11 cellular contexts compared by ENCODE assay signal in genomic region chr11:102603091-102603490, GRCh38. TPM values are rescaled to one million over a fixed set of nuclear protein-coding genes. Genes with fewer than 3 reads are reported as not detected.
DNase-seq lines count a peak whose midpoint lies in the region; ATAC-seq and TF ChIP-seq lines count a peak whose summit lies in the region.
"Had no signal": no experiment of that assay in that cellular context is flagged by ENCODE, and none has a peak within 500 bp of the region (broad histone marks: within the 10 kb centered on the region; RNA-seq: fewer than 3 reads in every experiment).

No MANE protein-coding gene starts in this region.

- H3K27ac ChIP-seq in AG04450 (ENCODE audit: low read depth, low read length): peak overlapping the region; percentile 55

- peak overlapping the region; percentile 11 to 39 (median 26) for H3K27ac Mint-ChIP-seq in nephron

- H3K9me3 ChIP-seq in AG04450 (ENCODE audit: control insufficient read depth, insufficient read depth, low read length): no peaks in the 10 kb centered on the region

- H3K9me3 Mint-ChIP-seq in nephron: no peaks in the 10 kb centered on the region
- H3K9me3 Mint-ChIP-seq: activated T-cell treated with anti-CD3 and anti-CD28 coated beads, Interleukin-2, amount 50 U/mL, for 4 hours had no signal

- CTCF ChIA-PET in AG04450 (lab: Charles Lee): interaction anchor here (1.0 to 1.8 kb wide), 2 partner anchors 10 to 311 kb away, joined by 3 to 8 read pairs; no protein-coding TSS in a partner anchor

- DNase-seq in AG04450 (ENCODE audit: low read depth, low spot score): peak; percentile 16
- DNase-seq in NCI-H526 treated with DMSO at 0.1 percent for 48 hours (lab: John Stamatoyannopoulos, UW): peak; percentile 43
- peak; percentile 75 for DNase-seq in fibroblast of pulmonary artery (ENCODE audit: low read depth)
- DNase-seq in NCI-H2081 treated with DMSO at 0.1 percent for 48 hours (lab: John Stamatoyannopoulos, UW): no peak
- no peak for DNase-seq in GM19238 (ENCODE audit: insufficient read length, low spot score)
- DNase-seq in DMS153 treated with DMSO at 0.1 percent for 48 hours (lab: John Stamatoyannopoulos, UW; ENCODE audit: unreplicated experiment): no peak
- DNase-seq: activated T-cell treated with anti-CD3 and anti-CD28 coated beads, Interleukin-2, amount 50 U/mL, for 4 hours; stimulated activated naive CD8-positive, alpha-beta T cell treated with anti-CD3 and anti-CD28 coated beads, Interleukin-15, Interleukin-2, amounts not matched to agents 100 U/mL and 50 U/mL, for 24 hours had no signal

- no peaks in the 10 kb centered on the region for H3K27me3 Mint-ChIP-seq in nephron (ENCODE audit: low read depth)

- no peaks in the 10 kb centered on the region for H3K27me3 ChIP-seq in AG04450 (ENCODE audit: control insufficient read depth, insufficient read depth, low read length)

- H3K36me3 Mint-ChIP-seq in nephron (ENCODE audit: low read depth): no peaks in the 10 kb centered on the region

- ATAC-seq in GM19351 (IDR thresholded peaks at IDR 0.05; ENCODE audit: unreplicated experiment): no peak
- ATAC-seq: activated T-cell treated with anti-CD3 and anti-CD28 coated beads, Interleukin-2, amount 50 U/mL, for 4 hours; stimulated activated naive CD8-positive, alpha-beta T cell treated with anti-CD3 and anti-CD28 coated beads, Interleukin-15, Interleukin-2, amounts not matched to agents 100 U/mL and 50 U/mL, for 24 hours had no signal

- H3K4me3 Mint-ChIP-seq in nephron: no peak overlapping the region
- H3K4me3 Mint-ChIP-seq: activated T-cell treated with anti-CD3 and anti-CD28 coated beads, Interleukin-2, amount 50 U/mL, for 4 hours had no signal

- H3K4me3 ChIP-seq in AG04450 (ENCODE audit: low read depth, low read length) (no peak overlapping the region), fibroblast of pulmonary artery (replicated peaks; ENCODE audit: low read depth, low read length) (no peak overlapping the region)

- TF ChIP-seq CTCF in AG04450 (IDR thresholded peaks at IDR 0.05; ENCODE audit: low read depth, low read length) (no peak), fibroblast of pulmonary artery (IDR thresholded peaks at IDR 0.05; ENCODE audit: low read length, missing control alignments) (no peak), nephron (IDR thresholded peaks at IDR 0.05; ENCODE audit: unreplicated experiment in 3 of 3) (no peak)

- H3K4me1 Mint-ChIP-seq in nephron: peaks cover 5% of the 10 kb centered on the region

- POLR2A ChIA-PET in AG04450 (lab: Yijun Ruan, JAX): no interaction called here

RNA-seq across cellular contexts. Expression of gene MMP20, which starts 22.0 kb away (rescaled TPM):
- polyA plus RNA-seq in AG04450 (2011; rRNA removed): not detected in 2 replicates
- not detected in 2 replicates for polyA minus RNA-seq in AG04450 (2011; rRNA and poly(A)+ RNA removed)
- polyA plus RNA-seq: BJ had no signal

Comparison
In these comparisons a context has a peak if more than half of its experiments do, and no peak if none do; other contexts are left out.
1. DNase-seq: peak in AG04450 (single experiment), NCI-H526 treated with DMSO at 0.1 percent for 48 hours (single experiment) and fibroblast of pulmonary artery (single experiment); none in NCI-H2081 treated with DMSO at 0.1 percent for 48 hours (single experiment), GM19238 (single experiment) and DMS153 treated with DMSO at 0.1 percent for 48 hours (single experiment).